ENCODE assay signal across 2 cellular contexts in the genomic region with DNA sequence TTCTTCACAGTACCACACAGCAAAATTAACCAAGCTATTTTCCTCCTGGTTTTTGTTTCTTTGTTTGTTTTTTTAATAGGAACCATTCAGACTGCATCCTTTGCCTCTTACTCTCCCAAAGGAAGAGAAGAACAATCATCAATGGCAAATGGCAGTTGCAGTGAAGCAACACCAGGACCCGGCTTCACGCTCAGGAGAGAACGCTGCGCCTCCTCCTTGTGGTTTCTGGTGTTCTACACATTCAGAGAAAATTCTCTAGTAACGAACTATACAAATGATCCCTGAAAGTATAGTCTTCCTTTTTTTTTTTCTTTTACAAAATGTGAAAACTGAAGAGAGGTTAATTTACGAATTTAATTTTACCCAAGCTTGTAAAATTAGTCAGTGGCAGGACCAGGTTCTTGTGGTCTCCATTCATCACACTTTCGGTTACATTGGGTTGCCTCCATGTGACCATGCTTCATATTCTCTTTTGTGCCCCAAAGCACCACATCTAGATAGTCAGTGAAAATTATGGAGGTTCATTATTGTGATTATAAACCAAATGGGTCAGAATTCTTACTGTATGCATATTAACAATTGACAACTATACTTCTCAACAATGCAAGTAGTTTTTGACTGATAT.
TF ChIP-seq lines count a peak whose summit lies in the region.

No MANE protein-coding gene starts in this region.

TF ChIP-seq in GM23338, 12 proteins besides CTCF, POLR2A, EP300 and RAD21 (continues in another document):
- TF ChIP-seq REST (IDR thresholded peaks at IDR 0.05; ENCODE audit: unreplicated experiment) (no peak), STAT1 (IDR thresholded peaks at IDR 0.05; ENCODE audit: unreplicated experiment) (no peak), EZH2 (IDR thresholded peaks at IDR 0.05; ENCODE audit: low read depth, unreplicated experiment) (no peak), CREB1 (CRISPR knock-in tag; IDR thresholded peaks at IDR 0.05; ENCODE audit: low read depth) (no peak), ZNF114 (CRISPR knock-in tag; IDR thresholded peaks at IDR 0.05) (no peak), JUNB (IDR thresholded peaks at IDR 0.05; ENCODE audit: unreplicated experiment) (no peak), POLR2AphosphoS5 (IDR thresholded peaks at IDR 0.05; ENCODE audit: low read depth) (no peak), ZNF331 (CRISPR knock-in tag; IDR thresholded peaks at IDR 0.05; ENCODE audit: low read depth) (no peak), EZH2phosphoT487 (IDR thresholded peaks at IDR 0.05; ENCODE audit: unreplicated experiment) (no peak), NANOG (IDR thresholded peaks at IDR 0.05; ENCODE audit: borderline replicate concordance) (no peak)
- TF ChIP-seq, protein P1, sequence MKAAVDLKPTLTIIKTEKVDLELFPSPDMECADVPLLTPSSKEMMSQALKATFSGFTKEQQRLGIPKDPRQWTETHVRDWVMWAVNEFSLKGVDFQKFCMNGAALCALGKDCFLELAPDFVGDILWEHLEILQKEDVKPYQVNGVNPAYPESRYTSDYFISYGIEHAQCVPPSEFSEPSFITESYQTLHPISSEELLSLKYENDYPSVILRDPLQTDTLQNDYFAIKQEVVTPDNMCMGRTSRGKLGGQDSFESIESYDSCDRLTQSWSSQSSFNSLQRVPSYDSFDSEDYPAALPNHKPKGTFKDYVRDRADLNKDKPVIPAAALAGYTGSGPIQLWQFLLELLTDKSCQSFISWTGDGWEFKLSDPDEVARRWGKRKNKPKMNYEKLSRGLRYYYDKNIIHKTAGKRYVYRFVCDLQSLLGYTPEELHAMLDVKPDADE (IDR thresholded peaks at IDR 0.05), result no peak

TF ChIP-seq in H1, 55 proteins besides CTCF, POLR2A, EP300 and RAD21:
- no peak for TF ChIP-seq SP4 (IDR thresholded peaks at IDR 0.05; ENCODE audit: low read length)
- no peak for TF ChIP-seq RNF2 (IDR thresholded peaks at IDR 0.05; ENCODE audit: borderline replicate concordance, low read depth, low read length, missing control alignments, poor library complexity, severe bottlenecking)
- peak; percentile 66; the same call in 1 of the 2 replicates for TF ChIP-seq CEBPB (IDR thresholded peaks at IDR 0.05; ENCODE audit: low read depth, low read length)
